Comparison of ENCODE assay signal across 17 cellular contexts in genomic region chr14:104238424-104239184, GRCh38.
A peak's percentile ranks its signal among the peaks of the same experiment; 100 is the strongest.
DNase-seq lines count a peak whose midpoint lies in the region; ATAC-seq and TF ChIP-seq lines count a peak whose summit lies in the region.
"Had no signal": no experiment of that assay in that cellular context is flagged by ENCODE, and none has a peak within 500 bp of the region (broad histone marks: within the 10 kb centered on the region; RNA-seq: fewer than 3 reads in every experiment).

No MANE protein-coding gene starts in this region.

- no peak overlapping the region for H2BK5ac ChIP-seq in H9 (ENCODE audit: insufficient read length, low read length)

- no peak overlapping the region for H2AFZ ChIP-seq in H9 (ENCODE audit: low read length)

- H3K4me2 ChIP-seq in H9 (ENCODE audit: insufficient read depth, insufficient read length, low read length), result no peak overlapping the region

- H3K27me3 Mint-ChIP-seq in CD14-positive monocyte (ENCODE audit: low read depth in 3 of 3), result peaks cover 0 to 7% (median 6%) of the 10 kb centered on the region in 3 donors
- H3K27me3 Mint-ChIP-seq in H9 (ENCODE audit: low read depth), result peaks cover 12% of the 10 kb centered on the region

- H3K27me3 ChIP-seq in H9 (ENCODE audit: insufficient read depth, low read length) (no peaks in the 10 kb centered on the region), lower lobe of right lung (ENCODE audit: low read depth) (no peaks in the 10 kb centered on the region), stomach (peaks cover 0 to 22% (median 0%) of the 10 kb centered on the region in 3 donors)
- H3K27me3 ChIP-seq: Peyer's patch had no signal

- no peak overlapping the region for H3K56ac ChIP-seq in H9 (ENCODE audit: insufficient read length, low read depth, low read length)

- DNase-seq in CD14-positive monocyte (ENCODE audit: low spot score) (peak; percentile 22), H9 (peak; percentile 20), lower lobe of right lung (peak; percentile 28), stomach (peak; percentile 13), NCI-H524 treated with DMSO at 0.1 percent for 48 hours (lab: John Stamatoyannopoulos, UW) (no peak)
- DNase-seq: C1 segment of cervical spinal cord, COR-L47, MV-4-11, NCI-H1417 treated with DMSO at 0.1 percent for 48 hours, NCI-H2029, NCI-H2171 treated with DMSO at 0.1 percent for 48 hours, NCI-H510A treated with DMSO at 0.1 percent for 48 hours, SIG-M5 had no signal

- H2BK20ac ChIP-seq in H9 (ENCODE audit: low read depth, low read length, poor library complexity, severe bottlenecking), result no peak overlapping the region

- H3K4me1 ChIP-seq in H9 (ENCODE audit: insufficient read depth, low read length), result no peaks in the 10 kb centered on the region
- H3K4me1 ChIP-seq in lower lobe of right lung, result no peaks in the 10 kb centered on the region
- peaks cover 0 to 7% (median 0%) of the 10 kb centered on the region in 4 donors for H3K4me1 ChIP-seq in stomach

- H2BK12ac ChIP-seq in H9 (ENCODE audit: insufficient read length, low read depth, low read length), result no peak overlapping the region

- no peak overlapping the region for H3K9ac ChIP-seq in H9 (ENCODE audit: extremely low read depth, insufficient read length, low read length)

- H3K23ac ChIP-seq in H9 (ENCODE audit: insufficient read length, low read depth, low read length), result no peak overlapping the region

- H3K36me3 ChIP-seq in lower lobe of right lung (no peaks in the 10 kb centered on the region), stomach (no peaks in the 10 kb centered on the region)
- H3K36me3 ChIP-seq: Peyer's patch had no signal

- H3K79me2 ChIP-seq in H9 (ENCODE audit: insufficient read depth, low read length), result no peaks in the 10 kb centered on the region

- ATAC-seq in lower lobe of right lung, result no peak
- ATAC-seq in GM19328 (IDR thresholded peaks at IDR 0.05; ENCODE audit: unreplicated experiment), result no peak
- ATAC-seq in HG03457 (IDR thresholded peaks at IDR 0.05; ENCODE audit: unreplicated experiment), result no peak
- ATAC-seq: GM12878 had no signal

- no peak overlapping the region for H4K91ac ChIP-seq in H9 (ENCODE audit: insufficient read length, low read depth, low read length)

- H3K27ac ChIP-seq in H9 (ENCODE audit: insufficient read length, low read depth, low read length) (no peak overlapping the region), lower lobe of right lung (no peak overlapping the region), stomach (no peak overlapping the region)
- H3K27ac ChIP-seq: Peyer's patch had no signal

- no peak overlapping the region for H4K8ac ChIP-seq in H9 (replicated peaks; ENCODE audit: insufficient read length, low read depth, low read length)

- H4K20me1 ChIP-seq in H9 (ENCODE audit: control insufficient read depth, insufficient read depth, insufficient read length), result no peaks in the 10 kb centered on the region

- no peak overlapping the region for H3K18ac ChIP-seq in H9 (ENCODE audit: insufficient read length, low read depth, low read length)

- no peak overlapping the region for H2BK15ac ChIP-seq in H9 (ENCODE audit: low read depth, low read length)

- H3K23me2 ChIP-seq in H9 (ENCODE audit: insufficient read length, low read depth, low read length, poor library complexity, severe bottlenecking), result no peaks in the 10 kb centered on the region

- H3K9me3 Mint-ChIP-seq in CD14-positive monocyte (peaks cover 20 to 49% (median 41%) of the 10 kb centered on the region in 7 donors), H9 (peaks cover 8 to 36% of the 10 kb centered on the region in 2 experiments)

- no peak overlapping the region for H2AK5ac ChIP-seq in H9 (ENCODE audit: insufficient read length, low read length)

- 0 out of 2 replicates have a peak overlapping the region, but pooled peaks have one; percentile 46 for H3K14ac ChIP-seq in H9 (ENCODE audit: insufficient read depth, low read length)

- no peak overlapping the region for H3T11ph ChIP-seq in H9 (ENCODE audit: low read length)

- no peak overlapping the region for H3K4ac ChIP-seq in H9 (ENCODE audit: low read depth, low read length)

- H3K4me1 Mint-ChIP-seq in CD14-positive monocyte, result no peaks in the 10 kb centered on the region
- peaks cover 15 to 16% of the 10 kb centered on the region in 2 experiments for H3K4me1 Mint-ChIP-seq in H9

- intact Hi-C loops in CD14-positive monocyte (cut with micrococcal nuclease), result no loop called here
- intact Hi-C loops in lower lobe of right lung (cut with DNase I), result no loop called here
- intact Hi-C loops in stomach (cut with DNase I; ENCODE audit: low total_unique reads), result no loop called here

- H2BK120ac ChIP-seq in H9 (ENCODE audit: low read depth, low read length, poor library complexity, severe bottlenecking), result no peak overlapping the region

- no peak overlapping the region for H4K5ac ChIP-seq in H9 (ENCODE audit: insufficient read length, low read depth, low read length)

- no CpG with 5 or more reads among the region's 21 CpGs for WGBS in H9 (ENCODE audit: extremely low coverage, insufficient read length, low lambda C conversion rate)
- 84 to 93% (median 90%) methylated on average over 18 to 21 of the region's 21 CpGs for WGBS in stomach, 5 donors

- TF ChIP-seq POLR2A in stomach (IDR thresholded peaks at IDR 0.05), result no peak

- H3K79me1 ChIP-seq in H9 (ENCODE audit: insufficient read depth, low read depth, low read length, poor library complexity, severe bottlenecking), result no peaks in the 10 kb centered on the region

- H3K4me3 Mint-ChIP-seq in CD14-positive monocyte (no peak overlapping the region), H9 (no peak overlapping the region)

- no peak for TF ChIP-seq CTCF in CD14-positive monocyte (IDR thresholded peaks at IDR 0.05)
- no peak for TF ChIP-seq CTCF in H9 (conservative IDR thresholded peaks at IDR 0.05)
- no peak for TF ChIP-seq CTCF in lower lobe of right lung (IDR thresholded peaks at IDR 0.05)
- no peak for TF ChIP-seq CTCF in stomach (IDR thresholded peaks at IDR 0.05)

- H3K4me3 ChIP-seq in lower lobe of right lung, result no peak overlapping the region
- no peak overlapping the region for H3K4me3 ChIP-seq in stomach
- H3K4me3 ChIP-seq: GM12878, Peyer's patch had no signal

- H3K36me3 Mint-ChIP-seq in CD14-positive monocyte (no peaks in the 10 kb centered on the region), H9 (ENCODE audit: insufficient read depth in 1 of 3, low read depth in 3 of 3) (peaks cover 14 to 28% (median 15%) of the 10 kb centered on the region in 3 experiments)

- H3K27ac Mint-ChIP-seq in CD14-positive monocyte, result no peak overlapping the region
- H3K27ac Mint-ChIP-seq in H9, result peak overlapping the region in 2 of 3 experiments; percentile 53 to 55; a peak in 3 of 7 replicates

- no peak for TF ChIP-seq EP300 in stomach (IDR thresholded peaks at IDR 0.05)

- H3K9me3 ChIP-seq in H9 (ENCODE audit: control insufficient read depth, low read depth, low read length) (peaks cover 5% of the 10 kb centered on the region), lower lobe of right lung (peaks cover 22% of the 10 kb centered on the region), stomach (peaks cover 4 to 46% (median 41%) of the 10 kb centered on the region in 4 donors)

Comparison
In these comparisons a context has a peak if more than half of its experiments do, and no peak if none do; other contexts are left out.
1. H3K27ac Mint-ChIP-seq: peak in H9 (2 of 3); none in CD14-positive monocyte (0 of 7).